Comparison of ENCODE assay signal across 14 cellular contexts in the genomic region with DNA sequence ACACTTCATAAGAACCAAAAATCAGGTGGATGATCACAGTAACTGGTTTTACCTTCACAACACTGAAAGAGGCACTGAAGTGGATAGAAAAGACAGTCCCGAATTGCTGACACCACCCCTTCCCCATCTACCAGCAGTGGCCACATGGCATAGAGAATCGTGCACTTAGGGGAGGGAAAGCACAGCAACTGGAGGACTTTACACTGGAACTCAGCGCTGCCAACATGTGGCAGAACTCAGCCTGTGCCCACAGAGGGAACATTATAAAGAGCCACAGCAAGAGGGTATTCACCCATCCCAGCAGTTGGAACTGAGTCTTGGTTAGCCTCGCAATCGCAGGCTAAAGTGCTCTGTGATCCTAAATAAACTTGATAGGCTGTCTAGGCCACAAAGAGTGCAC. TPM values are rescaled to one million over a fixed set of nuclear protein-coding genes. Genes with fewer than 3 reads are reported as not detected.
DNase-seq lines count a peak whose midpoint lies in the region; ATAC-seq and TF ChIP-seq lines count a peak whose summit lies in the region.
"Had no signal": no experiment of that assay in that cellular context is flagged by ENCODE, and none has a peak within 500 bp of the region (broad histone marks: within the 10 kb centered on the region; RNA-seq: fewer than 3 reads in every experiment).

No MANE protein-coding gene starts in this region.

- POLR2A ChIA-PET in naive thymus-derived CD4-positive, alpha-beta T cell (lab: Charles Lee), result no interaction called here

- H3K27ac ChIP-seq in naive thymus-derived CD4-positive, alpha-beta T cell (ENCODE audit: low read depth, low read length), result no peak overlapping the region
- H3K27ac ChIP-seq: testis had no signal

- CTCF ChIA-PET in naive thymus-derived CD4-positive, alpha-beta T cell (lab: Charles Lee), result no interaction called here

- no peaks in the 10 kb centered on the region for H3K36me3 ChIP-seq in naive thymus-derived CD4-positive, alpha-beta T cell (ENCODE audit: control insufficient read depth in 2 of 3, insufficient read depth in 3 of 3, low read length in 3 of 3)

- peaks cover 22 to 67% (median 38%) of the 10 kb centered on the region in 5 donors for H3K27me3 Mint-ChIP-seq in naive thymus-derived CD4-positive, alpha-beta T cell

- peaks cover 0 to 1% (median 0%) of the 10 kb centered on the region in 11 donors for H3K9me3 Mint-ChIP-seq in naive thymus-derived CD4-positive, alpha-beta T cell
- H3K9me3 Mint-ChIP-seq: central memory CD8-positive, alpha-beta T cell; T-helper 1 cell treated with Interleukin-12 subunit alpha and Interleukin-12 subunit beta and Interleukin-4 antibody, amounts not matched to agents 30 μg/mL and 1 μg/mL, for 36 hours had no signal

- H3K4me3 ChIP-seq in Jurkat, Clone E6-1 (ENCODE audit: low read length), result no peak overlapping the region
- H3K4me3 ChIP-seq in astrocyte of the cerebellum (ENCODE audit: low read depth, low read length), result no peak overlapping the region
- no peak overlapping the region for H3K4me3 ChIP-seq in naive thymus-derived CD4-positive, alpha-beta T cell (ENCODE audit: low read length)
- H3K4me3 ChIP-seq: testis had no signal

- no peak overlapping the region for H3K27ac Mint-ChIP-seq in naive thymus-derived CD4-positive, alpha-beta T cell
- H3K27ac Mint-ChIP-seq: T-helper 1 cell treated with Interleukin-12 subunit alpha and Interleukin-12 subunit beta and Interleukin-4 antibody, amounts not matched to agents 30 μg/mL and 1 μg/mL, for 36 hours had no signal

- peaks cover 0 to 3% (median 0%) of the 10 kb centered on the region in 5 donors for H3K36me3 Mint-ChIP-seq in naive thymus-derived CD4-positive, alpha-beta T cell

- H3K4me1 Mint-ChIP-seq in naive thymus-derived CD4-positive, alpha-beta T cell, result peaks cover 0 to 1% (median 0%) of the 10 kb centered on the region in 7 donors
- H3K4me1 Mint-ChIP-seq: central memory CD8-positive, alpha-beta T cell had no signal

- in situ Hi-C loops in astrocyte of the cerebellum (cut with HindIII; ENCODE audit: low sequenced_read_pairs), result no loop called here

- H3K4me3 Mint-ChIP-seq in naive thymus-derived CD4-positive, alpha-beta T cell, result no peak overlapping the region
- H3K4me3 Mint-ChIP-seq: central memory CD8-positive, alpha-beta T cell; T-helper 1 cell treated with Interleukin-12 subunit alpha and Interleukin-12 subunit beta and Interleukin-4 antibody, amounts not matched to agents 30 μg/mL and 1 μg/mL, for 36 hours had no signal

- peaks cover 0 to 2% of the 10 kb centered on the region in 2 donors for H3K27me3 ChIP-seq in naive thymus-derived CD4-positive, alpha-beta T cell (ENCODE audit: control insufficient read depth in 2 of 2, insufficient read depth in 2 of 2, low read length in 2 of 2)
- H3K27me3 ChIP-seq: testis had no signal

- ATAC-seq in naive thymus-derived CD4-positive, alpha-beta T cell, result peak; percentile 41
- ATAC-seq in HG03439 (IDR thresholded peaks at IDR 0.05; ENCODE audit: unreplicated experiment) (no peak), GM19463 (IDR thresholded peaks at IDR 0.05; ENCODE audit: unreplicated experiment) (no peak), GM21360 (IDR thresholded peaks at IDR 0.05; ENCODE audit: unreplicated experiment) (no peak)

- peak; percentile 2 for TF ChIP-seq CTCF in astrocyte of the cerebellum (IDR thresholded peaks at IDR 0.05; ENCODE audit: low read depth, low read length, missing control alignments)

- intact Hi-C loops in naive thymus-derived CD4-positive, alpha-beta T cell (cut with micrococcal nuclease), result no loop called here

- no peaks in the 10 kb centered on the region for H3K9me3 ChIP-seq in naive thymus-derived CD4-positive, alpha-beta T cell (ENCODE audit: control insufficient read depth in 2 of 3, low read length in 3 of 3)
- H3K9me3 ChIP-seq: testis had no signal

- H3K4me1 ChIP-seq in naive thymus-derived CD4-positive, alpha-beta T cell (ENCODE audit: control insufficient read depth in 2 of 2, insufficient read depth in 2 of 2, low read length in 2 of 2), result no peaks in the 10 kb centered on the region
- H3K4me1 ChIP-seq: testis had no signal

- DNase-seq in SIG-M5 treated with dmso at 0.1 percent for 504 hours (lab: John Stamatoyannopoulos, UW; ENCODE audit: unreplicated experiment) (peak; percentile 5), SIG-M5 (lab: John Stamatoyannopoulos, UW) (no peak), astrocyte of the cerebellum (ENCODE audit: low read depth) (no peak)
- peak; percentile 36 for DNase-seq in Jurkat, Clone E6-1 (ENCODE audit: low read depth, low spot score)
- DNase-seq in naive thymus-derived CD4-positive, alpha-beta T cell, result no peak
- DNase-seq: AML-193; NCI-H446 treated with DMSO at 0.1 percent for 48 hours; stimulated activated CD4-positive, alpha-beta T cell treated with anti-CD3 and anti-CD28 coated beads, Interleukin-4, amount 100 ng/mL, for 4 hours; testis had no signal

RNA-seq across cellular contexts. Expression of gene KIAA1586, which starts 6.5 kb away (rescaled TPM):
- polyA plus RNA-seq in Jurkat, Clone E6-1 (2012; ENCODE audit: insufficient read depth, insufficient read length), result 12.1 TPM
- total RNA-seq in naive thymus-derived CD4-positive, alpha-beta T cell, result 10 to 100 TPM; 13.5 to 21.5 (median 16.0) TPM
- polyA plus RNA-seq in naive thymus-derived CD4-positive, alpha-beta T cell, result 1 to 10 TPM; 7.9 to 9.6 TPM

RNA-seq across cellular contexts. Expression of gene ZNF451, which starts 50.0 kb away (rescaled TPM):
- 17.0 TPM for polyA plus RNA-seq in Jurkat, Clone E6-1 (2012; ENCODE audit: insufficient read depth, insufficient read length)
- total RNA-seq in naive thymus-derived CD4-positive, alpha-beta T cell, result 100 to 1,000 TPM in 2 of 5 experiments, 10 to 100 TPM in 3; 63.4 to 116 (median 96.6) TPM
- polyA plus RNA-seq in naive thymus-derived CD4-positive, alpha-beta T cell, result 10 to 100 TPM; 29.8 to 35.6 TPM

Comparison
In these comparisons a context has a peak if more than half of its experiments do, and no peak if none do; other contexts are left out.
1. DNase-seq: peak in SIG-M5 treated with dmso at 0.1 percent for 504 hours (single experiment) and Jurkat, Clone E6-1 (single experiment); none in SIG-M5 (single experiment), astrocyte of the cerebellum (single experiment) and naive thymus-derived CD4-positive, alpha-beta T cell (0 of 9).